In the genomic region with DNA sequence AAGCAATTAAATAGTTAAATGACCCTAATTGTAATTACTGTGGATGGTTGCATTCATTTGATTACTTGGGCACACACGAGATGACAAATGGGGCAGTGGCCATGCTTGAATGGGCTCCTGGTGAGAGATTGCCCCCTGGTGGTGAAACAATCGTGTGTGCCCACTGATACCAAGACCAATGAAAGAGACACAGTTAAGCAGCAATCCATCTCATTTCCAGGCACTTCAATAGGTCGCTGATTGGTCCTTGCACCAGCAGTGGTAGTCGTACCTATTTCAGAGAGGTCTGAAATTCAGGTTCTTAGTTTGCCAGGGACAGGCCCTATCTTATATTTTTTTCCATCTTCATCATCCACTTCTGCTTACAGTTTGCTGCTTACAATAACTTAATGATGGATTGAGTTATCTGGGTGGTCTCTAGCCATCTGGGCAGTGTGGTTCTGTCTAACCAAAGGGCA, we compare ENCODE assay signal across 8 cellular contexts. TPM values are rescaled to one million over a fixed set of nuclear protein-coding genes. Genes with fewer than 3 reads are reported as not detected.
A peak's percentile ranks its signal among the peaks of the same experiment; 100 is the strongest.
DNase-seq lines count a peak whose midpoint lies in the region; ATAC-seq and TF ChIP-seq lines count a peak whose summit lies in the region.
"Had no signal": no experiment of that assay in that cellular context is flagged by ENCODE, and none has a peak within 500 bp of the region (broad histone marks: within the 10 kb centered on the region; RNA-seq: fewer than 3 reads in every experiment).

No MANE protein-coding gene starts in this region.

- H3K27ac Mint-ChIP-seq in naive B cell, result peak overlapping the region in 1 of 6 donors; percentile 15

- TF ChIP-seq CTCF in GM12875 (IDR thresholded peaks at IDR 0.05; ENCODE audit: borderline replicate concordance, insufficient read depth, low read depth, low read length), result peak; percentile 83

- H3K27me3 Mint-ChIP-seq in naive B cell, result no peaks in the 10 kb centered on the region

- H3K4me1 Mint-ChIP-seq in naive B cell, result peaks cover 4 to 7% (median 5%) of the 10 kb centered on the region in 3 donors

- ATAC-seq in naive B cell (ENCODE audit: low read depth in 2 of 2), result peak; percentile 95 to 98

- H3K36me3 Mint-ChIP-seq in naive B cell, result peaks cover 4 to 8% of the 10 kb centered on the region in 2 donors

- H3K9me3 Mint-ChIP-seq in naive B cell, result no peaks in the 10 kb centered on the region

- H3K4me3 ChIP-seq in GM12875 (ENCODE audit: low read depth, low read length), result no peak overlapping the region
- H3K4me3 ChIP-seq: skin epidermis had no signal

- H3K4me3 Mint-ChIP-seq in naive B cell, result no peak overlapping the region

- peak; percentile 9 for DNase-seq in HS-27A (ENCODE audit: low read depth)
- DNase-seq in NOMO-1 treated with dmso at 0.1 percent for 144 hours (lab: John Stamatoyannopoulos, UW; ENCODE audit: unreplicated experiment), result peak; percentile 16
- DNase-seq in activated CD8-positive, alpha-beta memory T cell treated with anti-CD3 and anti-CD28 coated beads, Interleukin-2, amount 50 U/mL, for 1 hour (ENCODE audit: extremely low read depth), result peak; percentile 45
- peak; percentile 71 for DNase-seq in epidermal melanocyte (ENCODE audit: insufficient read length, low spot score)
- DNase-seq in naive B cell, result peak; percentile 66
- peak; percentile 54 to 67 for DNase-seq in stimulated activated CD8-positive, alpha-beta memory T cell treated with anti-CD3 and anti-CD28 coated beads, Interleukin-7, amount 100 ng/mL, for 4 hours (ENCODE audit: low read depth in 2 of 2)

RNA-seq across cellular contexts. Expression of gene PCBD1, which starts 8.3 kb away (rescaled TPM):
- 10 to 100 TPM in 2 of 6 donors, 1 to 10 TPM in 4; 3.7 to 13.9 (median 7.2) TPM for polyA plus RNA-seq in naive B cell (ENCODE audit: low read depth in 6 of 6)

Comparison
In these comparisons a context has a peak if more than half of its experiments do, and no peak if none do; other contexts are left out.
1. DNase-seq: peak in every context shown above with its lines; median percentile 71 in epidermal melanocyte; 66 in naive B cell; 60 in stimulated activated CD8-positive, alpha-beta memory T cell treated with anti-CD3 and anti-CD28 coated beads, Interleukin-7, amount 100 ng/mL, for 4 hours; 45 in activated CD8-positive, alpha-beta memory T cell treated with anti-CD3 and anti-CD28 coated beads, Interleukin-2, amount 50 U/mL, for 1 hour; 16 in NOMO-1 treated with dmso at 0.1 percent for 144 hours; 9 in HS-27A.